In genomic region chr7:106358103-106358663, GRCh38 we compare ENCODE assay signal across 13 cellular contexts.
DNase-seq lines count a peak whose midpoint lies in the region; ATAC-seq and TF ChIP-seq lines count a peak whose summit lies in the region.
"Had no signal": no experiment of that assay in that cellular context is flagged by ENCODE, and none has a peak within 500 bp of the region (broad histone marks: within the 10 kb centered on the region; RNA-seq: fewer than 3 reads in every experiment).

No MANE protein-coding gene starts in this region.

- peak; percentile 52 for ATAC-seq in GM19468 (IDR thresholded peaks at IDR 0.05; ENCODE audit: extremely low read depth, unreplicated experiment)

- TF ChIP-seq CTCF in HL-60 (IDR thresholded peaks at IDR 0.05; ENCODE audit: insufficient read depth, low read length) (no peak), fibroblast of pulmonary artery (IDR thresholded peaks at IDR 0.05; ENCODE audit: low read length, missing control alignments) (no peak)

- no peaks in the 10 kb centered on the region for H3K27me3 ChIP-seq in HL-60 (ENCODE audit: insufficient read depth, poor library complexity, severe bottlenecking)

- peak overlapping the region; percentile 10 for H3K27ac ChIP-seq in HL-60 (replicated peaks)

- no peak overlapping the region for H3K4me3 ChIP-seq in HL-60 (replicated peaks; ENCODE audit: insufficient read depth, low read length)
- no peak overlapping the region for H3K4me3 ChIP-seq in fibroblast of pulmonary artery (replicated peaks; ENCODE audit: low read depth, low read length)

- DNase-seq in COLO829 (ENCODE audit: low spot score) (peak; percentile 88), HL-60 (ENCODE audit: low read depth in 1 of 2, low spot score in 1 of 2) (no peak), fibroblast of pulmonary artery (ENCODE audit: low read depth) (peak; percentile 88), NOMO-1 treated with dmso at 0.1 percent for 144 hours (lab: John Stamatoyannopoulos, UW; ENCODE audit: unreplicated experiment) (no peak), DMS 273 (lab: John Stamatoyannopoulos, UW; ENCODE audit: unreplicated experiment) (no peak), cerebellar nuclear complex (lab: John Stamatoyannopoulos, UW) (no peak)
- no peak for DNase-seq in activated naive CD4-positive, alpha-beta T cell treated with anti-CD3 and anti-CD28 coated beads, Interleukin-2, amount 50 U/mL, for 16 hours
- DNase-seq: activated B cell treated with CpG ODN at 0.5 μM for 24 hours, anterior cingulate cortex, hypothalamus, NCI-H526, posterior cingulate gyrus had no signal

Comparison
In these comparisons a context has a peak if more than half of its experiments do, and no peak if none do; other contexts are left out.
1. DNase-seq: peak in COLO829 (single experiment) and fibroblast of pulmonary artery (single experiment); none in HL-60 (0 of 2), activated naive CD4-positive, alpha-beta T cell treated with anti-CD3 and anti-CD28 coated beads, Interleukin-2, amount 50 U/mL, for 16 hours (single experiment), NOMO-1 treated with dmso at 0.1 percent for 144 hours (single experiment), DMS 273 (single experiment) and cerebellar nuclear complex (0 of 2).